ENCODE assay signal across 1 cellular context in genomic region chr3:41893977-41894376, GRCh38.
TF ChIP-seq lines count a peak whose summit lies in the region.

No MANE protein-coding gene starts in this region.

TF ChIP-seq in HCT116, 20 proteins besides CTCF, POLR2A, EP300 and RAD21 (continued from another document):
- TF ChIP-seq ATF3 (IDR thresholded peaks at IDR 0.05), result no peak
- TF ChIP-seq EZH2 (IDR thresholded peaks at IDR 0.05), result no peak
- TF ChIP-seq FOSL1 (IDR thresholded peaks at IDR 0.05; ENCODE audit: low read depth), result no peak
- no peak for TF ChIP-seq SP1 (IDR thresholded peaks at IDR 0.05; ENCODE audit: low read depth)
- TF ChIP-seq SRF (IDR thresholded peaks at IDR 0.05; ENCODE audit: low read depth), result no peak
TF ChIP-seq in HCT116: peak in this region for 0.
